In genomic region chr21:25961042-25961441, GRCh38 we compare ENCODE assay signal across 21 cellular contexts.
DNase-seq lines count a peak whose midpoint lies in the region; ATAC-seq and TF ChIP-seq lines count a peak whose summit lies in the region.
"Had no signal": no experiment of that assay in that cellular context is flagged by ENCODE, and none has a peak within 500 bp of the region (broad histone marks: within the 10 kb centered on the region; RNA-seq: fewer than 3 reads in every experiment).

No MANE protein-coding gene starts in this region.

- intact Hi-C loops in Caco-2 (cut with micrococcal nuclease; ENCODE audit: unreplicated experiment), result no loop called here
- intact Hi-C loops in dorsolateral prefrontal cortex (cut with DNase I), result no loop called here
- intact Hi-C loops in mucosa of descending colon (cut with DNase I, micrococcal nuclease), result no loop called here

- H3K36me3 Mint-ChIP-seq in Caco-2 (ENCODE audit: insufficient read depth, unreplicated experiment) (peaks cover 20% of the 10 kb centered on the region), memory B cell (peaks cover 4% of the 10 kb centered on the region)
- H3K36me3 Mint-ChIP-seq: activated naive CD4-positive, alpha-beta T cell treated with anti-CD3 and anti-CD28 coated beads, Interleukin-2, amount 50 U/mL, for 72 hours; CD8-positive, alpha-beta T cell had no signal

- TF ChIP-seq CTCF in Caco-2 (IDR thresholded peaks at IDR 0.05; ENCODE audit: insufficient read depth in 1 of 2, low read depth in 1 of 2, low read length in 1 of 2, severe bottlenecking in 1 of 2, unreplicated experiment in 1 of 2), result no peak
- TF ChIP-seq CTCF in dorsolateral prefrontal cortex (IDR thresholded peaks at IDR 0.05 in 54 of 56, conservative IDR thresholded peaks at IDR 0.05 in 2 of 56; ENCODE audit: low read depth in 1 of 56, partially characterized antibody in 56 of 56), result no peak
- no peak for TF ChIP-seq CTCF in mucosa of descending colon (IDR thresholded peaks at IDR 0.05)

- H3K9me3 Mint-ChIP-seq in Caco-2 (ENCODE audit: unreplicated experiment), result no peaks in the 10 kb centered on the region
- H3K9me3 Mint-ChIP-seq in memory B cell, result no peaks in the 10 kb centered on the region
- H3K9me3 Mint-ChIP-seq: activated CD4-positive, alpha-beta memory T cell treated with anti-CD3 and anti-CD28 coated beads for 36 hours; activated naive CD4-positive, alpha-beta T cell treated with anti-CD3 and anti-CD28 coated beads, Interleukin-2, amount 50 U/mL, for 72 hours; CD8-positive, alpha-beta T cell had no signal

- H3K27me3 ChIP-seq in Caco-2 (replicated peaks; ENCODE audit: control insufficient read depth, insufficient read depth, low read length) (no peaks in the 10 kb centered on the region), dorsolateral prefrontal cortex (no peaks in the 10 kb centered on the region)
- H3K27me3 ChIP-seq: esophagus muscularis mucosa, Peyer's patch had no signal

- ATAC-seq in memory B cell (ENCODE audit: low read depth), result peak; percentile 77
- no peak for ATAC-seq in mucosa of descending colon
- ATAC-seq: activated naive CD4-positive, alpha-beta T cell treated with anti-CD3 and anti-CD28 coated beads, Interleukin-2, amount 50 U/mL, for 72 hours; CD8-positive, alpha-beta T cell; sciatic nerve had no signal

- H3K4me1 Mint-ChIP-seq in Caco-2 (ENCODE audit: low read depth, unreplicated experiment) (peaks cover 7% of the 10 kb centered on the region), memory B cell (peaks cover 3% of the 10 kb centered on the region)

- POLR2A ChIA-PET in Caco-2 (lab: Charles Lee), result no interaction called here

- H3K27me3 Mint-ChIP-seq in Caco-2 (ENCODE audit: insufficient read depth, unreplicated experiment), result no peaks in the 10 kb centered on the region
- no peaks in the 10 kb centered on the region for H3K27me3 Mint-ChIP-seq in memory B cell
- H3K27me3 Mint-ChIP-seq: activated CD4-positive, alpha-beta memory T cell treated with anti-CD3 and anti-CD28 coated beads for 36 hours had no signal

- no peaks in the 10 kb centered on the region for H3K9me3 ChIP-seq in Caco-2
- no peaks in the 10 kb centered on the region for H3K9me3 ChIP-seq in mucosa of descending colon
- H3K9me3 ChIP-seq: esophagus muscularis mucosa, Peyer's patch had no signal

- no peak for DNase-seq in Caco-2
- DNase-seq in Jurkat, Clone E6-1 (ENCODE audit: low read depth, low spot score), result peak; percentile 3
- no peak for DNase-seq in dorsolateral prefrontal cortex
- DNase-seq in memory B cell (ENCODE audit: low spot score in 2 of 2), result peak in 1 of 2 donors; percentile 5
- DNase-seq in mucosa of descending colon, result no peak
- DNase-seq in stimulated activated CD4-positive, alpha-beta T cell treated with anti-CD3 and anti-CD28 coated beads, Interleukin-15, amount 100 ng/mL, for 24 hours, result no peak
- no peak for DNase-seq in NK-92 (lab: John Stamatoyannopoulos, UW; ENCODE audit: unreplicated experiment)
- no peak for DNase-seq in hepatic stellate cell (ENCODE audit: low spot score)
- DNase-seq: activated CD4-positive, alpha-beta memory T cell treated with anti-CD3 and anti-CD28 coated beads for 36 hours; activated T-cell treated with anti-CD3 and anti-CD28 coated beads, Interleukin-2, amount 50 U/mL, for 1 hour; CD8-positive, alpha-beta T cell; cortex of kidney; NCI-H1105; NCI-H748 treated with DMSO at 0.1 percent for 48 hours; occipital lobe; stimulated activated CD4-positive, alpha-beta T cell treated with anti-CD3 and anti-CD28 coated beads, Interleukin-2, amount 100 ng/mL, for 24 hours; SW 1271 had no signal

- H3K4me3 ChIP-seq in Caco-2 (ENCODE audit: low read depth, low read length) (no peak overlapping the region), dorsolateral prefrontal cortex (no peak overlapping the region), mucosa of descending colon (no peak overlapping the region)
- H3K4me3 ChIP-seq in Jurkat, Clone E6-1 (ENCODE audit: low read length), result no peak overlapping the region
- H3K4me3 ChIP-seq: esophagus muscularis mucosa, Peyer's patch had no signal

- H3K36me3 ChIP-seq in Caco-2 (ENCODE audit: control insufficient read depth, insufficient read depth, low read length) (no peaks in the 10 kb centered on the region), mucosa of descending colon (ENCODE audit: low read depth) (no peaks in the 10 kb centered on the region)
- H3K36me3 ChIP-seq: Peyer's patch had no signal

- CTCF ChIA-PET in Caco-2 (lab: Charles Lee), result no interaction called here

- H3K27ac ChIP-seq in dorsolateral prefrontal cortex, result peak overlapping the region in 34 of 59 donors; percentile 1 to 98 (median 56)
- H3K27ac ChIP-seq: esophagus muscularis mucosa, Peyer's patch had no signal

- no TSS peak for BruUV-seq in Caco-2 (replicated peaks; lab: Mats Ljungman, UMichigan)

- H3K4me3 Mint-ChIP-seq in Caco-2 (ENCODE audit: unreplicated experiment) (no peak overlapping the region), memory B cell (no peak overlapping the region)
- H3K4me3 Mint-ChIP-seq: activated CD4-positive, alpha-beta memory T cell treated with anti-CD3 and anti-CD28 coated beads for 36 hours; CD8-positive, alpha-beta T cell had no signal

- H3K4me1 ChIP-seq in Caco-2, result no peaks in the 10 kb centered on the region; the same call in 1 of the 2 replicates
- no peaks in the 10 kb centered on the region for H3K4me1 ChIP-seq in mucosa of descending colon (ENCODE audit: low read depth)
- H3K4me1 ChIP-seq: Peyer's patch had no signal

- H3K27ac Mint-ChIP-seq in Caco-2 (ENCODE audit: unreplicated experiment), result peak overlapping the region; percentile 46
- H3K27ac Mint-ChIP-seq in memory B cell, result peak overlapping the region; percentile 9
- H3K27ac Mint-ChIP-seq: activated CD4-positive, alpha-beta memory T cell treated with anti-CD3 and anti-CD28 coated beads for 36 hours; activated naive CD4-positive, alpha-beta T cell treated with anti-CD3 and anti-CD28 coated beads, Interleukin-2, amount 50 U/mL, for 72 hours; CD8-positive, alpha-beta T cell had no signal
